Comparison of ENCODE assay signal across 38 cellular contexts in genomic region chr3:138154534-138154933, GRCh38. TPM values are rescaled to one million over a fixed set of nuclear protein-coding genes. Genes with fewer than 3 reads are reported as not detected.
"Had no signal": no experiment of that assay in that cellular context is flagged by ENCODE, and none has a peak within 500 bp of the region (broad histone marks: within the 10 kb centered on the region; RNA-seq: fewer than 3 reads in every experiment).

No MANE protein-coding gene starts in this region.

- H3K27me3 ChIP-seq: adrenal gland, ascending aorta, body of pancreas, brain microvascular endothelial cell, breast epithelium, cardiac muscle cell had no signal

- H3K4me3 ChIP-seq: adrenal gland, ascending aorta, body of pancreas, breast epithelium, cardiac muscle cell had no signal

- H3K4me1 ChIP-seq: adrenal gland, ascending aorta, body of pancreas, breast epithelium had no signal

- H3K9me3 ChIP-seq: adrenal gland, ascending aorta, body of pancreas, breast epithelium had no signal

- ATAC-seq: activated naive CD4-positive, alpha-beta T cell treated with anti-CD3 and anti-CD28 coated beads, Interleukin-2, amount 50 U/mL, for 72 hours; activated naive CD8-positive, alpha-beta T cell treated with anti-CD3 and anti-CD28 coated beads, Interleukin-2, amount 50 U/mL, for 24 hours; activated T-cell treated with anti-CD3 and anti-CD28 coated beads, Interleukin-2, amount 50 U/mL, for 4 hours; activated T-cell treated with anti-CD3 and anti-CD28 coated beads, Interleukin-2, amount 50 U/mL, for 72 hours; activated T-helper 17 cell treated with anti-CD3 and anti-CD28 coated beads, Interleukin-2, amount 50 U/mL, for 72 hours; body of pancreas had no signal

- DNase-seq: activated effector memory CD4-positive, alpha-beta T cell treated with anti-CD3 and anti-CD28 coated beads, Interleukin-2, amount 50 U/mL, for 16 hours; activated effector memory CD4-positive, alpha-beta T cell treated with Interleukin-2 at 50 U/mL for 16 hours; activated gamma-delta T cell; activated gamma-delta T cell treated with Interleukin-2 at 50 U/mL for 16 hours; activated naive CD4-positive, alpha-beta T cell; activated naive CD4-positive, alpha-beta T cell treated with anti-CD3 and anti-CD28 coated beads for 36 hours; activated naive CD4-positive, alpha-beta T cell treated with anti-CD3 and anti-CD28 coated beads, Interleukin-2, amount 10 ng/mL, durations not matched to agents 7 days and 5 days; activated naive CD4-positive, alpha-beta T cell treated with anti-CD3 and anti-CD28 coated beads, Interleukin-2, amount 50 U/mL, for 16 hours; activated naive CD4-positive, alpha-beta T cell treated with Interleukin-2 at 50 U/mL for 16 hours; activated naive CD8-positive, alpha-beta T cell treated with anti-CD3 and anti-CD28 coated beads for 36 hours; activated naive CD8-positive, alpha-beta T cell treated with anti-CD3 and anti-CD28 coated beads, Interleukin-2, amount 10 ng/mL, durations not matched to agents 7 days and 5 days; activated naive CD8-positive, alpha-beta T cell treated with anti-CD3 and anti-CD28 coated beads, Interleukin-2, amount 50 U/mL, for 24 hours; activated T-cell treated with anti-CD3 and anti-CD28 coated beads, Interleukin-2, amount 50 U/mL, for 4 hours; activated T-cell treated with anti-CD3 and anti-CD28 coated beads, Interleukin-2, amount 50 U/mL, for 48 hours; activated T-cell treated with anti-CD3 and anti-CD28 coated beads, Interleukin-2, amount 50 U/mL, for 72 hours; adrenal gland; amniotic stem cell; amygdala; anterior cingulate cortex; aorta; body of pancreas; brain microvascular endothelial cell; caudate nucleus; central memory CD4-positive, alpha-beta T cell; cerebellar nuclear complex had no signal

- H3K36me3 ChIP-seq: adrenal gland, ascending aorta, brain microvascular endothelial cell, breast epithelium, cardiac muscle cell had no signal

- FAIRE-seq: astrocyte, bronchial epithelial cell, colon had no signal

- H3K27ac ChIP-seq: adrenal gland, ascending aorta, body of pancreas, brain microvascular endothelial cell, breast epithelium, cardiac muscle cell had no signal

RNA-seq across cellular contexts. Expression of gene A4GNT, which starts 22.3 kb away (rescaled TPM):
- total RNA-seq: activated naive CD4-positive, alpha-beta T cell treated with anti-CD3 and anti-CD28 coated beads for 36 hours; activated naive CD4-positive, alpha-beta T cell treated with anti-CD3 and anti-CD28 coated beads, Interleukin-2, amount 50 U/mL, for 72 hours; activated naive CD8-positive, alpha-beta T cell treated with anti-CD3 and anti-CD28 coated beads for 36 hours; activated naive CD8-positive, alpha-beta T cell treated with anti-CD3 and anti-CD28 coated beads, Interleukin-2, amount 10 ng/mL, durations not matched to agents 7 days and 5 days; activated T-cell treated with anti-CD3 and anti-CD28 coated beads, Interleukin-2, amount 50 U/mL, for 4 hours; activated T-cell treated with anti-CD3 and anti-CD28 coated beads, Interleukin-2, amount 50 U/mL, for 72 hours; activated T-helper 1 cell treated with anti-CD3 and anti-CD28 coated beads, Interleukin-12 subunit alpha, Interleukin-12 subunit beta, Interleukin-2, Interleukin-4 antibody, amounts not matched to agents 30 ng/mL and 10 ng/mL and 1 ng/mL, durations not matched to agents 14 hours and 24 hours and 36 hours; activated T-helper 17 cell treated with anti-CD3 and anti-CD28 coated beads, Interleukin-2, amount 50 U/mL, for 72 hours; activated T-helper 2 cell treated with anti-CD3 and anti-CD28 coated beads, Interferon-gamma antibody, Interleukin-2, Interleukin-4, amounts not matched to agents 10 μg/mL and 5 μg/mL and 100 μg/mL, durations not matched to agents 14 hours and 24 hours and 36 hours; adrenal gland; aorta; ascending aorta; astrocyte; breast epithelium; bronchial epithelial cell; cardiac muscle cell; cardiac septum; cerebellum; chondrocyte had no signal
- polyA plus RNA-seq: adrenal gland, aorta, cardiac muscle cell had no signal

RNA-seq across cellular contexts. Expression of gene DZIP1L, which starts 39.1 kb away (rescaled TPM):
- total RNA-seq: activated naive CD4-positive, alpha-beta T cell treated with anti-CD3 and anti-CD28 coated beads for 36 hours; activated naive CD4-positive, alpha-beta T cell treated with anti-CD3 and anti-CD28 coated beads, Interleukin-2, amount 50 U/mL, for 72 hours; activated T-cell treated with anti-CD3 and anti-CD28 coated beads, Interleukin-2, amount 50 U/mL, for 4 hours; activated T-helper 17 cell treated with anti-CD3 and anti-CD28 coated beads, Interleukin-2, amount 50 U/mL, for 72 hours had no signal
